In the genomic region with DNA sequence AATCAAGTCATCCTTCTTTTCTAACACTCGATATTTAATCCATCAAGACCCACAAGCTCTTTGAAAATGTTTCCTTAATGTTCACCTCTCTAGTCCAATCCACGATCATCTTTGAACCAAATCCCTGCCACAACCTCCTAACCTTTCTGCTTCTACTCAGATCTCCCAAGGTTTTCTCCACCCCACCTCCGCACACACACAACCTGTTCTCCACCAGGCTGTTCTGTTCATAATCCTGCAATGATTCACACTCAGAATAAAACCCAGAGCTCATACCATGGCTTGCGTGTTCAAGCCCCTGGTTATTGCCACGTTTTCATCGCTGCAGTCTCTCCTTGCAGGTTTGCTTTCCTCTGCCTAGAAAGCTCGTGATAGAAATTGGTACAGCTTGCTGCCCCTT, we compare ENCODE assay signal across 13 cellular contexts.
"Had no signal": no experiment of that assay in that cellular context is flagged by ENCODE, and none has a peak within 500 bp of the region (broad histone marks: within the 10 kb centered on the region; RNA-seq: fewer than 3 reads in every experiment).

No MANE protein-coding gene starts in this region.

- H3K27me3 ChIP-seq: neural progenitor cell, ovary, upper lobe of right lung had no signal

- H3K9me3 ChIP-seq: ovary, upper lobe of right lung had no signal

- H3K4me3 Mint-ChIP-seq: neural progenitor cell; stimulated activated naive CD8-positive, alpha-beta T cell treated with anti-CD3 and anti-CD28 coated beads, Interleukin-15, Interleukin-2, amounts not matched to agents 100 ng/mL and 50 ng/mL, for 24 hours; T-helper 2 cell treated with Interferon-gamma antibody and Interleukin-4, amounts not matched to agents 5 μg/mL and 100 μg/mL, for 36 hours had no signal

- H3K4me3 ChIP-seq: dorsolateral prefrontal cortex, neural progenitor cell, ovary, upper lobe of right lung had no signal

- H3K4me1 ChIP-seq: neural progenitor cell had no signal

- H3K9ac ChIP-seq: neural progenitor cell had no signal

- DNase-seq: activated CD4-positive, CD25-positive, alpha-beta regulatory T cell treated with anti-CD3 and anti-CD28 coated beads, Interleukin-2, amount 50 U/mL, for 72 hours; activated CD8-positive, alpha-beta memory T cell treated with anti-CD3 and anti-CD28 coated beads for 24 hours; activated naive CD4-positive, alpha-beta T cell treated with anti-CD3 and anti-CD28 coated beads, Interleukin-2, amount 50 U/mL, for 16 hours; anterior cingulate cortex; dorsolateral prefrontal cortex; foreskin melanocyte; head of caudate nucleus; ovary; stimulated activated CD4-positive, alpha-beta T cell treated with anti-CD3 and anti-CD28 coated beads, Interleukin-2, amount 100 ng/mL, for 48 hours; upper lobe of right lung had no signal

- H3K27ac Mint-ChIP-seq: neural progenitor cell; stimulated activated naive CD8-positive, alpha-beta T cell treated with anti-CD3 and anti-CD28 coated beads, Interleukin-15, Interleukin-2, amounts not matched to agents 100 ng/mL and 50 ng/mL, for 24 hours; T-helper 2 cell treated with Interferon-gamma antibody and Interleukin-4, amounts not matched to agents 5 μg/mL and 100 μg/mL, for 36 hours had no signal

- H3K4me2 ChIP-seq: neural progenitor cell had no signal

- H3K36me3 ChIP-seq: ovary had no signal

- H3K9me3 Mint-ChIP-seq: neural progenitor cell; stimulated activated naive CD8-positive, alpha-beta T cell treated with anti-CD3 and anti-CD28 coated beads, Interleukin-15, Interleukin-2, amounts not matched to agents 100 ng/mL and 50 ng/mL, for 24 hours; T-helper 2 cell treated with Interferon-gamma antibody and Interleukin-4, amounts not matched to agents 5 μg/mL and 100 μg/mL, for 36 hours had no signal

- ATAC-seq: upper lobe of right lung had no signal

- H2AFZ ChIP-seq: neural progenitor cell had no signal

- H3K27ac ChIP-seq: dorsolateral prefrontal cortex, neural progenitor cell, ovary, upper lobe of right lung had no signal
